In genomic region chr3:20857636-20858035, GRCh38 we compare ENCODE assay signal across 16 cellular contexts.
"Had no signal": no experiment of that assay in that cellular context is flagged by ENCODE, and none has a peak within 500 bp of the region (broad histone marks: within the 10 kb centered on the region; RNA-seq: fewer than 3 reads in every experiment).

No MANE protein-coding gene starts in this region.

- H3K36me3 ChIP-seq: lower lobe of right lung, prostate gland had no signal

- H3K27me3 ChIP-seq: dorsolateral prefrontal cortex had no signal

- H3K9me3 ChIP-seq: lower lobe of right lung, prostate gland had no signal

- DNase-seq: activated CD4-positive, alpha-beta T cell treated with anti-CD3 and anti-CD28 coated beads, Interleukin-2, amount 10 ng/mL, durations not matched to agents 24 days and 14 days; activated CD4-positive, CD25-positive, alpha-beta regulatory T cell; activated CD8-positive, alpha-beta memory T cell treated with anti-CD3 and anti-CD28 coated beads, Interleukin-2, amount 50 U/mL, for 48 hours; activated gamma-delta T cell; activated T-cell treated with anti-CD3 and anti-CD28 coated beads, Interleukin-2, amount 50 U/mL, for 72 hours; anterior cingulate cortex; dorsolateral prefrontal cortex; left cardiac atrium; lower lobe of right lung; nephron progenitor cell; right cardiac atrium; small intestine had no signal

- ATAC-seq: activated naive CD4-positive, alpha-beta T cell treated with anti-CD3 and anti-CD28 coated beads, Interleukin-2, amount 50 U/mL, for 72 hours; activated T-cell treated with anti-CD3 and anti-CD28 coated beads, Interleukin-2, amount 50 U/mL, for 72 hours; esophagus mucosa; left cardiac atrium; lower lobe of right lung; right cardiac atrium; stimulated activated effector memory CD8-positive, alpha-beta T cell treated with anti-CD3 and anti-CD28 coated beads, Interleukin-12 subunit alpha, Interleukin-12 subunit beta, amount 100 ng/mL, for 72 hours had no signal

- H3K27ac ChIP-seq: dorsolateral prefrontal cortex, lower lobe of right lung, prostate gland had no signal

- H3K4me3 ChIP-seq: dorsolateral prefrontal cortex, lower lobe of right lung, prostate gland had no signal

- H3K4me1 ChIP-seq: lower lobe of right lung, prostate gland had no signal
